In genomic region chr6:161608771-161609170, GRCh38 we compare ENCODE assay signal across 8 cellular contexts.
"Had no signal": no experiment of that assay in that cellular context is flagged by ENCODE, and none has a peak within 500 bp of the region (broad histone marks: within the 10 kb centered on the region; RNA-seq: fewer than 3 reads in every experiment).

No MANE protein-coding gene starts in this region.

- H3K4me3 ChIP-seq: GM23248, GM23338, HAP-1 had no signal

- H3K9ac ChIP-seq: GM23248 had no signal

- H3K27ac ChIP-seq: GM23248 had no signal

- H3K4me2 ChIP-seq: GM23338 had no signal

- DNase-seq: GM23248, GOT3, H7, H9, HCEC 1CT, HFFc6 had no signal

- H2AFZ ChIP-seq: GM23248, GM23338 had no signal

- H3K36me3 ChIP-seq: HAP-1 had no signal
